ENCODE assay signal across 28 cellular contexts in genomic region chr3:40071683-40072238, GRCh38.
"Had no signal": no experiment of that assay in that cellular context is flagged by ENCODE, and none has a peak within 500 bp of the region (broad histone marks: within the 10 kb centered on the region; RNA-seq: fewer than 3 reads in every experiment).

No MANE protein-coding gene starts in this region.

- H3K4me2 ChIP-seq: neural progenitor cell had no signal

- H3K27ac ChIP-seq: dorsolateral prefrontal cortex, gastrocnemius medialis, heart right ventricle, neural progenitor cell, parathyroid adenoma, prostate gland, right atrium auricular region, stomach, thyroid gland had no signal

- H3K9ac ChIP-seq: neural progenitor cell, parathyroid adenoma had no signal

- H3K27me3 ChIP-seq: dorsolateral prefrontal cortex, gastrocnemius medialis, neural progenitor cell, right atrium auricular region, stomach, thyroid gland had no signal

- H3K36me3 Mint-ChIP-seq: immature natural killer cell; mesothelial cell of epicardium; naive thymus-derived CD4-positive, alpha-beta T cell; neural progenitor cell; stimulated activated effector memory CD8-positive, alpha-beta T cell treated with anti-CD3 and anti-CD28 coated beads, Interleukin-12 subunit alpha, Interleukin-12 subunit beta, amount 100 ng/mL, for 72 hours; type B pancreatic cell had no signal

- H3K4me3 Mint-ChIP-seq: immature natural killer cell; mesothelial cell of epicardium; naive thymus-derived CD4-positive, alpha-beta T cell; nephron; neural progenitor cell; stimulated activated effector memory CD8-positive, alpha-beta T cell treated with anti-CD3 and anti-CD28 coated beads, Interleukin-12 subunit alpha, Interleukin-12 subunit beta, amount 100 ng/mL, for 72 hours; type B pancreatic cell had no signal

- H3K36me3 ChIP-seq: gastrocnemius medialis, heart right ventricle, neural progenitor cell, prostate gland, right atrium auricular region, stomach, thyroid gland had no signal

- H3K27ac Mint-ChIP-seq: immature natural killer cell; mesothelial cell of epicardium; naive thymus-derived CD4-positive, alpha-beta T cell; nephron; neural progenitor cell; stimulated activated effector memory CD8-positive, alpha-beta T cell treated with anti-CD3 and anti-CD28 coated beads, Interleukin-12 subunit alpha, Interleukin-12 subunit beta, amount 100 ng/mL, for 72 hours; type B pancreatic cell had no signal

- H3K9me3 Mint-ChIP-seq: mesothelial cell of epicardium; stimulated activated effector memory CD8-positive, alpha-beta T cell treated with anti-CD3 and anti-CD28 coated beads, Interleukin-12 subunit alpha, Interleukin-12 subunit beta, amount 100 ng/mL, for 72 hours had no signal

- H3K4me1 ChIP-seq: gastrocnemius medialis, heart right ventricle, neural progenitor cell, parathyroid adenoma, prostate gland, right atrium auricular region, stomach, thyroid gland had no signal

- H3K4me1 Mint-ChIP-seq: immature natural killer cell; naive thymus-derived CD4-positive, alpha-beta T cell; nephron; neural progenitor cell; stimulated activated effector memory CD8-positive, alpha-beta T cell treated with anti-CD3 and anti-CD28 coated beads, Interleukin-12 subunit alpha, Interleukin-12 subunit beta, amount 100 ng/mL, for 72 hours had no signal

- H3K9me3 ChIP-seq: gastrocnemius medialis, heart right ventricle, prostate gland, right atrium auricular region, stomach, thyroid gland had no signal

- DNase-seq: cerebellar nuclear complex; dorsolateral prefrontal cortex; effector CD4-positive, alpha-beta T cell; foreskin fibroblast; gastrocnemius medialis; heart right ventricle; hippocampal formation; immature natural killer cell; islet precursor cell; kidney glomerular epithelial cell; left ventricle myocardium superior; mesenchymal stem cell; naive thymus-derived CD4-positive, alpha-beta T cell; stimulated activated CD4-positive, alpha-beta T cell treated with anti-CD3 and anti-CD28 coated beads, Interleukin-2, amount 100 ng/mL, for 24 hours; stimulated activated CD4-positive, alpha-beta T cell treated with anti-CD3 and anti-CD28 coated beads, Interleukin-4, amount 100 ng/mL, for 24 hours; stimulated activated naive CD4-positive, alpha-beta T cell treated with Interleukin-2 at 50 U/mL for 16 hours; stomach; thyroid gland had no signal

- ATAC-seq: gastrocnemius medialis; heart right ventricle; left ventricle myocardium superior; naive thymus-derived CD4-positive, alpha-beta T cell; sciatic nerve; stimulated activated effector memory CD8-positive, alpha-beta T cell treated with anti-CD3 and anti-CD28 coated beads, Interleukin-12 subunit alpha, Interleukin-12 subunit beta, amount 100 ng/mL, for 72 hours had no signal

- H2AFZ ChIP-seq: neural progenitor cell, parathyroid adenoma had no signal

- H3K79me2 ChIP-seq: parathyroid adenoma had no signal

- H3K4me3 ChIP-seq: dorsolateral prefrontal cortex, gastrocnemius medialis, heart right ventricle, lung, neural progenitor cell, prostate gland, right atrium auricular region, stomach, thyroid gland had no signal
